In genomic region chr6:151430886-151431285, GRCh38 we compare ENCODE assay signal across 19 cellular contexts. TPM values are rescaled to one million over a fixed set of nuclear protein-coding genes. Genes with fewer than 3 reads are reported as not detected.
DNase-seq lines count a peak whose midpoint lies in the region; ATAC-seq and TF ChIP-seq lines count a peak whose summit lies in the region.
"Had no signal": no experiment of that assay in that cellular context is flagged by ENCODE, and none has a peak within 500 bp of the region (broad histone marks: within the 10 kb centered on the region; RNA-seq: fewer than 3 reads in every experiment).

No MANE protein-coding gene starts in this region.

- no peak overlapping the region for H4K91ac ChIP-seq in mesenchymal stem cell (ENCODE audit: low read length)

- peak; percentile 21 for DNase-seq in GM23338 (ENCODE audit: low spot score)
- DNase-seq in LNCaP clone FGC (ENCODE audit: low read depth): no peak
- no peak for DNase-seq in mesenchymal stem cell
- DNase-seq in substantia nigra (lab: John Stamatoyannopoulos, UW): no peak
- no peak for DNase-seq in activated T-helper 1 cell treated with anti-CD3 and anti-CD28 coated beads, Interleukin-12 subunit alpha, Interleukin-12 subunit beta, Interleukin-2, Interleukin-4 antibody, amounts not matched to agents 30 ng/mL and 10 ng/mL and 1 ng/mL, durations not matched to agents 14 hours and 24 hours and 36 hours (ENCODE audit: low spot score)
- DNase-seq in NCI-H1105 (lab: John Stamatoyannopoulos, UW): no peak
- DNase-seq: activated CD4-positive, alpha-beta T cell treated with anti-CD3 and anti-CD28 coated beads for 4 hours; activated CD8-positive, alpha-beta memory T cell treated with anti-CD3 and anti-CD28 coated beads, Interleukin-2, amount 50 U/mL, for 48 hours; activated naive CD4-positive, alpha-beta T cell treated with anti-CD3 and anti-CD28 coated beads, Interleukin-2, amount 10 ng/mL, durations not matched to agents 7 days and 5 days; DMS153; effector memory CD4-positive, alpha-beta T cell; NCI-H1436 treated with DMSO at 0.1 percent for 48 hours; NCI-H446; SJCRH30; stimulated activated naive B cell treated with anti-CD40 and anti-IgM and Interleukin-4, amounts not matched to agents 10 μg/mL and 1 μg/mL and 100 μg/mL, for 72 hours; trophoblast cell had no signal

- no peaks in the 10 kb centered on the region for H3K9me2 ChIP-seq in GM23338 (ENCODE audit: insufficient read depth)

- H3K4me2 ChIP-seq in GM23338: no peak overlapping the region
- H3K4me2 ChIP-seq in mesenchymal stem cell (ENCODE audit: low read length, poor library complexity, severe bottlenecking): no peak overlapping the region
- H3K4me2 ChIP-seq: BLaER1 treated with 17β-estradiol and CSF1 and Interleukin-3, amounts not matched to agents 10 nM and 100 nM had no signal

- peak; percentile 61 for ATAC-seq in GM23338
- ATAC-seq: stimulated activated naive B cell treated with anti-CD40 and anti-IgM and Interleukin-4, amounts not matched to agents 10 μg/mL and 1 μg/mL and 100 μg/mL, for 72 hours had no signal

- no peak overlapping the region for H2BK5ac ChIP-seq in mesenchymal stem cell (ENCODE audit: low read depth, low read length, poor library complexity, severe bottlenecking)

- no peak overlapping the region for H3K4ac ChIP-seq in mesenchymal stem cell (ENCODE audit: low read depth in 1 of 2, low read length in 2 of 2)

- TF ChIP-seq CTCF in GM23338 (conservative IDR thresholded peaks at IDR 0.05; ENCODE audit: low read depth in 2 of 2) (peak; percentile 14 to 49; a peak in 3 of 4 replicates), LNCaP clone FGC (IDR thresholded peaks at IDR 0.05; ENCODE audit: control insufficient read depth, extremely low read depth, insufficient read depth) (0 out of 2 replicates have a peak, but pooled peaks have one; percentile 2), brain (conservative IDR thresholded peaks at IDR 0.05) (peak in 1 of 2 experiments; percentile 37)

- H3K4me3 Mint-ChIP-seq in GM23338: no peak overlapping the region
- H3K4me3 Mint-ChIP-seq in brain: no peak overlapping the region
- no peak overlapping the region for H3K4me3 Mint-ChIP-seq in activated T-helper 1 cell treated with anti-CD3 and anti-CD28 coated beads, Interleukin-12 subunit alpha, Interleukin-12 subunit beta, Interleukin-2, Interleukin-4 antibody, amounts not matched to agents 30 ng/mL and 10 ng/mL and 1 ng/mL, durations not matched to agents 14 hours and 24 hours and 36 hours
- H3K4me3 Mint-ChIP-seq: activated naive CD4-positive, alpha-beta T cell treated with anti-CD3 and anti-CD28 coated beads, Interleukin-2, amount 10 ng/mL, durations not matched to agents 7 days and 5 days; stimulated activated naive B cell treated with anti-CD40 and anti-IgM and Interleukin-4, amounts not matched to agents 10 μg/mL and 1 μg/mL and 100 μg/mL, for 72 hours had no signal

- peak overlapping the region; percentile 9 for H4K8ac ChIP-seq in mesenchymal stem cell (ENCODE audit: low read length)

- H3F3A ChIP-seq in GM23338 (replicated peaks; ENCODE audit: low read depth): no peaks in the 10 kb centered on the region

- H3K23ac ChIP-seq in mesenchymal stem cell (ENCODE audit: low read length in 2 of 2): no peak overlapping the region

- H3K4me3 ChIP-seq in GM23338 (no peak overlapping the region), LNCaP clone FGC (ENCODE audit: low read depth, low read length) (no peak overlapping the region), mesenchymal stem cell (ENCODE audit: insufficient read depth in 1 of 2, low read depth in 1 of 2, low read length in 2 of 2) (no peak overlapping the region)
- H3K4me3 ChIP-seq: BLaER1 treated with 17β-estradiol and CSF1 and Interleukin-3, amounts not matched to agents 10 nM and 100 nM; breast epithelium; SJCRH30 had no signal

- no peak overlapping the region for H3K14ac ChIP-seq in mesenchymal stem cell (ENCODE audit: low read length in 2 of 2)

- WGBS in mesenchymal stem cell: 94% methylated on average over 3 of the region's 3 CpGs

- H3K4me1 Mint-ChIP-seq in GM23338 (no peaks in the 10 kb centered on the region), brain (no peaks in the 10 kb centered on the region)
- H3K4me1 Mint-ChIP-seq in activated T-helper 1 cell treated with anti-CD3 and anti-CD28 coated beads, Interleukin-12 subunit alpha, Interleukin-12 subunit beta, Interleukin-2, Interleukin-4 antibody, amounts not matched to agents 30 ng/mL and 10 ng/mL and 1 ng/mL, durations not matched to agents 14 hours and 24 hours and 36 hours (ENCODE audit: low read depth): no peaks in the 10 kb centered on the region
- H3K4me1 Mint-ChIP-seq: activated naive CD4-positive, alpha-beta T cell treated with anti-CD3 and anti-CD28 coated beads, Interleukin-2, amount 10 ng/mL, durations not matched to agents 7 days and 5 days; stimulated activated naive B cell treated with anti-CD40 and anti-IgM and Interleukin-4, amounts not matched to agents 10 μg/mL and 1 μg/mL and 100 μg/mL, for 72 hours had no signal

- H3K27ac Mint-ChIP-seq in GM23338 (no peak overlapping the region), brain (peak overlapping the region in 4 of 5 experiments; percentile 1 to 66 (median 31))
- no peak overlapping the region for H3K27ac Mint-ChIP-seq in activated T-helper 1 cell treated with anti-CD3 and anti-CD28 coated beads, Interleukin-12 subunit alpha, Interleukin-12 subunit beta, Interleukin-2, Interleukin-4 antibody, amounts not matched to agents 30 ng/mL and 10 ng/mL and 1 ng/mL, durations not matched to agents 14 hours and 24 hours and 36 hours
- H3K27ac Mint-ChIP-seq: activated naive CD4-positive, alpha-beta T cell treated with anti-CD3 and anti-CD28 coated beads, Interleukin-2, amount 10 ng/mL, durations not matched to agents 7 days and 5 days; stimulated activated naive B cell treated with anti-CD40 and anti-IgM and Interleukin-4, amounts not matched to agents 10 μg/mL and 1 μg/mL and 100 μg/mL, for 72 hours had no signal

- H2BK12ac ChIP-seq in mesenchymal stem cell (ENCODE audit: low read length in 2 of 2): no peak overlapping the region

- H3K79me1 ChIP-seq in mesenchymal stem cell (replicated peaks; ENCODE audit: low read length, poor library complexity, severe bottlenecking): peaks cover 15% of the 10 kb centered on the region

- no peaks in the 10 kb centered on the region for H4K20me1 ChIP-seq in GM23338 (replicated peaks; ENCODE audit: insufficient read depth)

- H3K36me3 ChIP-seq in GM23338 (ENCODE audit: insufficient read depth): peaks cover 27% of the 10 kb centered on the region
- H3K36me3 ChIP-seq in mesenchymal stem cell (ENCODE audit: control insufficient read depth in 1 of 2, insufficient read depth in 2 of 2, low read depth in 1 of 2, low read length in 2 of 2): peaks cover 20 to 70% of the 10 kb centered on the region in 2 experiments
- H3K36me3 ChIP-seq: breast epithelium had no signal

- no peak overlapping the region for H2BK120ac ChIP-seq in mesenchymal stem cell (ENCODE audit: low read depth, low read length)

- H3K4me1 ChIP-seq in GM23338 (ENCODE audit: insufficient read depth) (no peaks in the 10 kb centered on the region), mesenchymal stem cell (ENCODE audit: control insufficient read depth, insufficient read depth, low read depth, low read length) (peaks cover 10% of the 10 kb centered on the region)
- H3K4me1 ChIP-seq: breast epithelium, SJCRH30 had no signal

- H3K27me3 Mint-ChIP-seq in GM23338 (ENCODE audit: insufficient read depth, low read depth, poor library complexity) (peaks cover 4% of the 10 kb centered on the region), brain (no peaks in the 10 kb centered on the region)
- H3K27me3 Mint-ChIP-seq in activated T-helper 1 cell treated with anti-CD3 and anti-CD28 coated beads, Interleukin-12 subunit alpha, Interleukin-12 subunit beta, Interleukin-2, Interleukin-4 antibody, amounts not matched to agents 30 ng/mL and 10 ng/mL and 1 ng/mL, durations not matched to agents 14 hours and 24 hours and 36 hours (ENCODE audit: insufficient read depth): no peaks in the 10 kb centered on the region
- H3K27me3 Mint-ChIP-seq: activated naive CD4-positive, alpha-beta T cell treated with anti-CD3 and anti-CD28 coated beads, Interleukin-2, amount 10 ng/mL, durations not matched to agents 7 days and 5 days; stimulated activated naive B cell treated with anti-CD40 and anti-IgM and Interleukin-4, amounts not matched to agents 10 μg/mL and 1 μg/mL and 100 μg/mL, for 72 hours had no signal

- H3K9me3 ChIP-seq in mesenchymal stem cell (ENCODE audit: control insufficient read depth, low read length): no peaks in the 10 kb centered on the region
- H3K9me3 ChIP-seq: BLaER1 treated with 17β-estradiol and CSF1 and Interleukin-3, amounts not matched to agents 10 nM and 100 nM; breast epithelium; SJCRH30 had no signal

- intact Hi-C loops in activated T-helper 1 cell treated with anti-CD3 and anti-CD28 coated beads, Interleukin-12 subunit alpha, Interleukin-12 subunit beta, Interleukin-2, Interleukin-4 antibody, amounts not matched to agents 30 ng/mL and 10 ng/mL and 1 ng/mL, durations not matched to agents 14 hours and 24 hours and 36 hours (cut with micrococcal nuclease): no loop called here

- no peak overlapping the region for H3K9ac ChIP-seq in mesenchymal stem cell (ENCODE audit: low read length)
- H3K9ac ChIP-seq: BLaER1 treated with 17β-estradiol and CSF1 and Interleukin-3, amounts not matched to agents 10 nM and 100 nM had no signal

- H3K27ac ChIP-seq in GM23338 (ENCODE audit: low read depth) (0 out of 2 replicates have a peak overlapping the region, but pooled peaks have one; percentile 20), mesenchymal stem cell (ENCODE audit: low read length, poor library complexity, severe bottlenecking) (no peak overlapping the region), substantia nigra (ENCODE audit: low read depth, low read length, poor library complexity, severe bottlenecking) (no peak overlapping the region)
- H3K27ac ChIP-seq: BLaER1 treated with 17β-estradiol and CSF1 and Interleukin-3, amounts not matched to agents 10 nM and 100 nM; breast epithelium; SJCRH30 had no signal

- H2AK5ac ChIP-seq in mesenchymal stem cell (ENCODE audit: low read length, severe bottlenecking): peak overlapping the region; percentile 41

- H3K79me2 ChIP-seq in GM23338 (replicated peaks; ENCODE audit: insufficient read depth): peaks cover 9% of the 10 kb centered on the region; the same call in 1 of the 2 replicates

- H3K27me3 ChIP-seq in GM23338 (ENCODE audit: insufficient read depth) (no peaks in the 10 kb centered on the region), mesenchymal stem cell (ENCODE audit: control insufficient read depth in 1 of 2, insufficient read depth in 1 of 2, low read length in 2 of 2) (no peaks in the 10 kb centered on the region)
- H3K27me3 ChIP-seq: BLaER1 treated with 17β-estradiol and CSF1 and Interleukin-3, amounts not matched to agents 10 nM and 100 nM; breast epithelium; SJCRH30 had no signal

- H3K9me3 Mint-ChIP-seq in GM23338: no peaks in the 10 kb centered on the region
- no peaks in the 10 kb centered on the region for H3K9me3 Mint-ChIP-seq in brain
- H3K9me3 Mint-ChIP-seq in activated T-helper 1 cell treated with anti-CD3 and anti-CD28 coated beads, Interleukin-12 subunit alpha, Interleukin-12 subunit beta, Interleukin-2, Interleukin-4 antibody, amounts not matched to agents 30 ng/mL and 10 ng/mL and 1 ng/mL, durations not matched to agents 14 hours and 24 hours and 36 hours: no peaks in the 10 kb centered on the region
- H3K9me3 Mint-ChIP-seq: activated naive CD4-positive, alpha-beta T cell treated with anti-CD3 and anti-CD28 coated beads, Interleukin-2, amount 10 ng/mL, durations not matched to agents 7 days and 5 days; stimulated activated naive B cell treated with anti-CD40 and anti-IgM and Interleukin-4, amounts not matched to agents 10 μg/mL and 1 μg/mL and 100 μg/mL, for 72 hours had no signal

- no peak overlapping the region for H2BK15ac ChIP-seq in mesenchymal stem cell (ENCODE audit: low read depth, poor library complexity, severe bottlenecking)

- H3K36me3 Mint-ChIP-seq in GM23338 (ENCODE audit: low read depth) (peaks cover 56% of the 10 kb centered on the region), brain (peaks cover 53% of the 10 kb centered on the region)
- H3K36me3 Mint-ChIP-seq in activated T-helper 1 cell treated with anti-CD3 and anti-CD28 coated beads, Interleukin-12 subunit alpha, Interleukin-12 subunit beta, Interleukin-2, Interleukin-4 antibody, amounts not matched to agents 30 ng/mL and 10 ng/mL and 1 ng/mL, durations not matched to agents 14 hours and 24 hours and 36 hours (ENCODE audit: low read depth): peaks cover 27% of the 10 kb centered on the region

- H2AFZ ChIP-seq in GM23338 (no peak overlapping the region), mesenchymal stem cell (ENCODE audit: low read depth, low read length) (no peak overlapping the region)

- H3K18ac ChIP-seq in mesenchymal stem cell (ENCODE audit: low read depth in 1 of 2, low read length in 2 of 2): no peak overlapping the region

RNA-seq across cellular contexts. Expression of gene RMND1, which starts 21.0 kb away (rescaled TPM):
- total RNA-seq in GM23338 (2014; rRNA removed; shearing (Covaris generic)): 27.7 and 34.4 TPM in 2 replicates
- polyA plus RNA-seq in GM23338 (2016; fragmentation: Nextera tagmentation; extraction: Ambion mirVana): 23.5 and 27.5 TPM in 2 replicates
- polyA plus RNA-seq in brain (ENCODE audit: insufficient read depth, low read depth, low replicate concordance): 25.2 TPM
- polyA plus RNA-seq in mesenchymal stem cell (2013, experiment 1 of 2): 12.9 TPM
- 12.5 TPM for polyA plus RNA-seq in mesenchymal stem cell (2013, experiment 2 of 2)
- 20.0 and 20.5 TPM in 2 replicates for total RNA-seq in activated T-helper 1 cell treated with anti-CD3 and anti-CD28 coated beads, Interleukin-12 subunit alpha, Interleukin-12 subunit beta, Interleukin-2, Interleukin-4 antibody, amounts not matched to agents 30 ng/mL and 10 ng/mL and 1 ng/mL, durations not matched to agents 14 hours and 24 hours and 36 hours

RNA-seq across cellular contexts. Expression of gene ZBTB2, which starts 39.5 kb away (rescaled TPM):
- total RNA-seq in GM23338 (2014; rRNA removed; shearing (Covaris generic)): 20.6 and 21.9 TPM in 2 replicates
- polyA plus RNA-seq in GM23338 (2016; fragmentation: Nextera tagmentation; extraction: Ambion mirVana): 10.7 and 11.4 TPM in 2 replicates
- polyA plus RNA-seq in brain (ENCODE audit: insufficient read depth, low read depth, low replicate concordance): 5.7 TPM
- 18.4 TPM for polyA plus RNA-seq in mesenchymal stem cell (2013, experiment 1 of 2)
- 18.0 TPM for polyA plus RNA-seq in mesenchymal stem cell (2013, experiment 2 of 2)
- 24.0 and 24.3 TPM in 2 replicates for total RNA-seq in activated T-helper 1 cell treated with anti-CD3 and anti-CD28 coated beads, Interleukin-12 subunit alpha, Interleukin-12 subunit beta, Interleukin-2, Interleukin-4 antibody, amounts not matched to agents 30 ng/mL and 10 ng/mL and 1 ng/mL, durations not matched to agents 14 hours and 24 hours and 36 hours

Comparison
In these comparisons a context has a peak if more than half of its experiments do, and no peak if none do; other contexts are left out.
1. H3K27ac Mint-ChIP-seq: peak in brain (4 of 5); none in GM23338 (single experiment) and activated T-helper 1 cell treated with anti-CD3 and anti-CD28 coated beads, Interleukin-12 subunit alpha, Interleukin-12 subunit beta, Interleukin-2, Interleukin-4 antibody, amounts not matched to agents 30 ng/mL and 10 ng/mL and 1 ng/mL, durations not matched to agents 14 hours and 24 hours and 36 hours (single experiment).